In the genomic region with DNA sequence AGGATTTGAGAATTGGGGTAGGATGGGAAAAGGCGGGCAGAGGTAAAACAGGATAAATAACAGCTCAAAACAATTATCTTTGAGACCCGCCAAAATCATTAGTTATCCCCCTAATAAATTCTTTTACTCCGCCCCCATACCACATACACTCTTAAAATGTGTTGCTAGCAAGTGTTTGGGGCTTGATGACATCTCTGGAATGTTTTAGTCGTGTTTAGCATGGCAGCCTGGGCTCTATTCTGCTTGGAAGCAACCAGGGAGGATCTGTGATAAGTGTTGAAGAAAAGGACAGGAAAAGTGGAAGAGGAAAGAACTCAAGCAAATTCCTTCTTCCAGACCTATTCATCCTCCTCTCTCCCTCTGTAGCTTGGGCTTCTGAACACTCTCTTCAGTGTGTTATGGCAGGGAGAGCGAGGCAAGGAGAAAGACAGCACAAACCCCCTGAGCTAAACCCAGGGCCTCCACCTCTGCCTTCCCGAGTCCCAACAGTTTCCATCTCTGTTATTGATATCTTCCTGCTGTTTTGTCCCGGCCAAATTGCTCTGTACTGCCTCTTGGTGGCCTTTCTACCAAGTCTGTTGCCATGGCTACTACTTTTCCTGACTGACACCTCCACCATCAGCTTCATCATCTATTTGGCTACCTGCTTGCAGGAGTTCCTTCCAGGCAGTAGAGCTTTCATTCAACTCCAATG, we compare ENCODE assay signal across 1 cellular context.
TF ChIP-seq lines count a peak whose summit lies in the region.

No MANE protein-coding gene starts in this region.

TF ChIP-seq in HCT116, 20 proteins besides CTCF, POLR2A, EP300 and RAD21:
- no peak for TF ChIP-seq CEBPB (IDR thresholded peaks at IDR 0.05; ENCODE audit: low read depth)
- TF ChIP-seq EZH2 (IDR thresholded peaks at IDR 0.05) = no peak
- no peak for TF ChIP-seq ZFX (IDR thresholded peaks at IDR 0.05)
- TF ChIP-seq POLR2AphosphoS5 (IDR thresholded peaks at IDR 0.05; ENCODE audit: low read depth, low read length) = no peak
- no peak for TF ChIP-seq SRF (IDR thresholded peaks at IDR 0.05; ENCODE audit: low read depth)
- no peak for TF ChIP-seq JUND (IDR thresholded peaks at IDR 0.05)
- TF ChIP-seq CBX3 (IDR thresholded peaks at IDR 0.05; ENCODE audit: low read depth) = no peak
- no peak for TF ChIP-seq ZNF274 (IDR thresholded peaks at IDR 0.05; ENCODE audit: low read depth, low read length)
- TF ChIP-seq EZH2phosphoT487 (IDR thresholded peaks at IDR 0.05; ENCODE audit: borderline replicate concordance) = no peak
TF ChIP-seq in HCT116: peak in this region for 0.
